28 cellular contexts compared by ENCODE assay signal in genomic region chr10:80032503-80032902, GRCh38.
"Had no signal": no experiment of that assay in that cellular context is flagged by ENCODE, and none has a peak within 500 bp of the region (broad histone marks: within the 10 kb centered on the region; RNA-seq: fewer than 3 reads in every experiment).

No MANE protein-coding gene starts in this region.

- H3K27me3 ChIP-seq: colonic mucosa, dorsolateral prefrontal cortex, esophagus muscularis mucosa, esophagus squamous epithelium, foreskin keratinocyte, gastrocnemius medialis, gastroesophageal sphincter, heart left ventricle, heart right ventricle had no signal

- H3K9me3 Mint-ChIP-seq: dendritic cell treated with granulocyte-macrophage colony-stimulating factor and Interleukin-4, amounts not matched to agents 40 ng/mL and 50 ng/mL, for 4 days; effector memory CD8-positive, alpha-beta T cell had no signal

- H3K27me3 Mint-ChIP-seq: dendritic cell treated with granulocyte-macrophage colony-stimulating factor and Interleukin-4, amounts not matched to agents 40 ng/mL and 50 ng/mL, for 4 days; effector memory CD8-positive, alpha-beta T cell had no signal

- H3K4me1 ChIP-seq: colonic mucosa, esophagus muscularis mucosa, esophagus squamous epithelium, foreskin keratinocyte, gastrocnemius medialis, gastroesophageal sphincter, heart left ventricle, heart right ventricle had no signal

- FAIRE-seq: endometrium, endothelial cell of umbilical vein, frontal cortex had no signal

- H3K27ac ChIP-seq: colonic mucosa, coronary artery, dorsolateral prefrontal cortex, epithelial cell of prostate, esophagus muscularis mucosa, esophagus squamous epithelium, foreskin keratinocyte, gastrocnemius medialis, gastroesophageal sphincter, heart left ventricle, heart right ventricle had no signal

- DNase-seq: colonic mucosa; cortex of kidney; dermis blood vessel endothelial cell; dorsolateral prefrontal cortex; effector CD4-positive, alpha-beta T cell; effector CD8-positive, alpha-beta T cell; effector memory CD4-positive, alpha-beta T cell; effector memory CD8-positive, alpha-beta T cell; endodermal cell; erythroblast; esophagus squamous epithelium; foreskin fibroblast; foreskin keratinocyte; foreskin melanocyte; gastrocnemius medialis; glutamatergic neuron; head of caudate nucleus; heart left ventricle; heart right ventricle had no signal

- ATAC-seq: effector memory CD8-positive, alpha-beta T cell; esophagus mucosa; foreskin keratinocyte; gastrocnemius medialis; gastroesophageal sphincter; heart left ventricle; heart right ventricle had no signal

- H3K27ac Mint-ChIP-seq: dendritic cell treated with granulocyte-macrophage colony-stimulating factor and Interleukin-4, amounts not matched to agents 40 ng/mL and 50 ng/mL, for 4 days; effector memory CD8-positive, alpha-beta T cell; endodermal cell had no signal

- H3K4me3 Mint-ChIP-seq: dendritic cell treated with granulocyte-macrophage colony-stimulating factor and Interleukin-4, amounts not matched to agents 40 ng/mL and 50 ng/mL, for 4 days; effector memory CD8-positive, alpha-beta T cell; endodermal cell had no signal

- H3K4me1 Mint-ChIP-seq: endodermal cell had no signal

- H3K4me3 ChIP-seq: colonic mucosa, coronary artery, dorsolateral prefrontal cortex, esophagus muscularis mucosa, esophagus squamous epithelium, gastrocnemius medialis, gastroesophageal sphincter, heart left ventricle, heart right ventricle had no signal

- H3K9me3 ChIP-seq: colonic mucosa, esophagus muscularis mucosa, esophagus squamous epithelium, gastrocnemius medialis, gastroesophageal sphincter, heart left ventricle, heart right ventricle had no signal

- H3K36me3 ChIP-seq: colonic mucosa, esophagus muscularis mucosa, esophagus squamous epithelium, gastrocnemius medialis, gastroesophageal sphincter, heart left ventricle, heart right ventricle had no signal
